ENCODE assay signal across 11 cellular contexts in genomic region chr1:19010503-19010902, GRCh38. TPM values are rescaled to one million over a fixed set of nuclear protein-coding genes. Genes with fewer than 3 reads are reported as not detected.
DNase-seq lines count a peak whose midpoint lies in the region; ATAC-seq and TF ChIP-seq lines count a peak whose summit lies in the region.
"Had no signal": no experiment of that assay in that cellular context is flagged by ENCODE, and none has a peak within 500 bp of the region (broad histone marks: within the 10 kb centered on the region; RNA-seq: fewer than 3 reads in every experiment).

No MANE protein-coding gene starts in this region.

- no peak for TF ChIP-seq EP300 in ovary (IDR thresholded peaks at IDR 0.05)

- WGBS in ovary, 3 donors: 84 to 90% (median 87%) methylated on average over 4 of the region's 4 CpGs

- peaks cover 0 to 8% of the 10 kb centered on the region in 2 donors for H3K4me1 ChIP-seq in muscle layer of duodenum (ENCODE audit: control insufficient read depth in 1 of 2, insufficient read depth in 2 of 2, low read length in 2 of 2)
- peaks cover 2% of the 10 kb centered on the region for H3K4me1 ChIP-seq in ovary (ENCODE audit: insufficient read depth)

- peak overlapping the region in 2 of 3 donors; percentile 28 to 73 for H3K27ac Mint-ChIP-seq in IgD-negative memory B cell

- no peaks in the 10 kb centered on the region for H3K36me3 ChIP-seq in brain microvascular endothelial cell (replicated peaks)
- no peaks in the 10 kb centered on the region for H3K36me3 ChIP-seq in muscle layer of duodenum (ENCODE audit: control insufficient read depth in 1 of 2, insufficient read depth in 2 of 2, low read length in 2 of 2)
- no peaks in the 10 kb centered on the region for H3K36me3 ChIP-seq in ovary
- H3K36me3 ChIP-seq: BLaER1, cardiac muscle cell had no signal

- H3K36me3 Mint-ChIP-seq in IgD-negative memory B cell: no peaks in the 10 kb centered on the region

- TF ChIP-seq CTCF in brain microvascular endothelial cell (IDR thresholded peaks at IDR 0.05; ENCODE audit: low read depth, low read length, missing control alignments) (no peak), ovary (IDR thresholded peaks at IDR 0.05) (no peak)

- no peak overlapping the region for H3K4me3 Mint-ChIP-seq in IgD-negative memory B cell

- H3K27me3 ChIP-seq in brain microvascular endothelial cell (replicated peaks) (no peaks in the 10 kb centered on the region), muscle layer of duodenum (ENCODE audit: low read depth, low read length) (no peaks in the 10 kb centered on the region), ovary (no peaks in the 10 kb centered on the region)
- H3K27me3 ChIP-seq: BLaER1, cardiac muscle cell had no signal

- peak; percentile 13 for DNase-seq in A172 (ENCODE audit: low spot score)
- no peak for DNase-seq in brain microvascular endothelial cell
- DNase-seq in cortex of kidney (lab: John Stamatoyannopoulos, UW): no peak
- DNase-seq in ovary: no peak
- DNase-seq: NCI-H187 had no signal

- no peak for ATAC-seq in HG03521 (IDR thresholded peaks at IDR 0.05; ENCODE audit: unreplicated experiment)
- ATAC-seq in GM18498 (IDR thresholded peaks at IDR 0.05; ENCODE audit: unreplicated experiment): no peak

- TF ChIP-seq POLR2A in ovary (IDR thresholded peaks at IDR 0.05): no peak

- peaks cover 41% of the 10 kb centered on the region for H3K27me3 Mint-ChIP-seq in IgD-negative memory B cell

- H3K4me1 Mint-ChIP-seq in IgD-negative memory B cell: peaks cover 3 to 18% (median 17%) of the 10 kb centered on the region in 3 donors

- in situ Hi-C loops in brain microvascular endothelial cell (cut with HindIII; ENCODE audit: low pct_ligation_motif_present, low sequenced_read_pairs): no loop called here

- H3K4me3 ChIP-seq in brain microvascular endothelial cell (ENCODE audit: low read depth, low read length): no peak overlapping the region
- H3K4me3 ChIP-seq in muscle layer of duodenum (ENCODE audit: low read depth in 1 of 2, low read length in 2 of 2): no peak overlapping the region
- no peak overlapping the region for H3K4me3 ChIP-seq in ovary
- H3K4me3 ChIP-seq: BLaER1, cardiac muscle cell had no signal

- intact Hi-C loops in ovary (cut with DNase I): loop anchor here in 1 of 4 donors (5.0 kb wide), 1 partner anchor 727 kb away; no protein-coding TSS in a partner anchor

- H3K9me3 ChIP-seq in muscle layer of duodenum (ENCODE audit: control insufficient read depth in 1 of 2, low read length in 2 of 2) (no peaks in the 10 kb centered on the region), ovary (no peaks in the 10 kb centered on the region)
- H3K9me3 ChIP-seq: BLaER1 had no signal

- H3K27ac ChIP-seq in brain microvascular endothelial cell (peak overlapping the region; percentile 89), muscle layer of duodenum (ENCODE audit: low read length) (peak overlapping the region; percentile 88), ovary (peak overlapping the region in 1 of 2 donors; percentile 5)
- H3K27ac ChIP-seq: BLaER1, cardiac muscle cell had no signal

- H3K9me3 Mint-ChIP-seq in IgD-negative memory B cell: peaks cover 0 to 3% (median 0%) of the 10 kb centered on the region in 3 donors

RNA-seq across cellular contexts. Expression of gene IFFO2, which starts 54.0 kb away (rescaled TPM):
- 6.3 and 7.1 TPM in 2 replicates for total RNA-seq in A172 (2014; rRNA removed; shearing (Covaris generic))
- polyA plus RNA-seq in IgD-negative memory B cell (1.5 TPM), ovary (1 to 10 TPM; 3.4 to 6.3 TPM)
- total RNA-seq in ovary: 10 to 100 TPM in 1 of 7 donors, 1 to 10 TPM in 6; 3.6 to 11.2 (median 6.2) TPM
